Comparison of ENCODE assay signal across 19 cellular contexts in the genomic region with DNA sequence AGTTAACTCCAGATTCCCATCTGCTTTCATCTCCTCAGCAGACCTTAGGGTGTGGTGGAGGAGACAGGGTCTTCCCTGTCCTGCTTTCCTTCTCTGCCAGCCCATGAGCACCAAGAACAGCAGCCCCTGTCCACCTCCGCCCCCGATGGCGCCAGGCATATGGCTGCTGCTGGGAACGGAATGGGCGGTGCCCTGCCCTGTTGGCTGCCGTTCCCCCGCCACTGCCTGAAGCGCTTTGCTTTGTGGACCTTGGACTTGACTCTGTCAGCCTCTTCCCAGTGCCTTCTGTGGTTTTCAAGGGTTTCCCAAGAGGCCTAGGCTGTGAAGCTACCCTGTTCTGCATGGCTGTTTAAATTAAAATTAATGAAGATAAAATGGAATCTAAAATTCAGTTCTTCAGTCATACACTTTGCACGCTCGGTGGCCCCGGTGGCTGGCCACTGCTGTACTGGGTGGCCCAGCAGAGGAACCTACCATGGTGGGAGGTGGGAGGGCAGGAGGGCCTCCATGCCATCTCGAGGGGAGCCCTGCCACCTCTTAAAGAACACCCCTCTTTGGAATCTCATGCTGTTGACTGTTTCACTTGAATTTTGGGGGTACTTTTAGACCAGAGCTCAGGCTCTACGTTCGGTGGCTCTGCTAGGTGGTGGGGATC.
A peak's percentile ranks its signal among the peaks of the same experiment; 100 is the strongest.
DNase-seq lines count a peak whose midpoint lies in the region; ATAC-seq, FAIRE-seq and TF ChIP-seq lines count a peak whose summit lies in the region.
"Had no signal": no experiment of that assay in that cellular context is flagged by ENCODE, and none has a peak within 500 bp of the region (broad histone marks: within the 10 kb centered on the region; RNA-seq: fewer than 3 reads in every experiment).

No MANE protein-coding gene starts in this region.

- intact Hi-C loops in Calu3 (cut with micrococcal nuclease; ENCODE audit: unreplicated experiment) = no loop called here
- intact Hi-C loops in HepG2 (cut with micrococcal nuclease; ENCODE audit: unreplicated experiment) = no loop called here

- no peak overlapping the region for H3K4me3 Mint-ChIP-seq in Calu3 (ENCODE audit: low read depth, unreplicated experiment)
- H3K4me3 Mint-ChIP-seq in stimulated activated effector memory CD8-positive, alpha-beta T cell treated with anti-CD3 and anti-CD28 coated beads, Interleukin-12 subunit alpha, Interleukin-12 subunit beta, amount 100 ng/mL, for 72 hours = no peak overlapping the region
- H3K4me3 Mint-ChIP-seq: CD4-positive, alpha-beta memory T cell had no signal

- no peak overlapping the region for H2AFZ ChIP-seq in HepG2 (ENCODE audit: low read length)

- no peak for FAIRE-seq in HepG2 (lab: Jason Lieb, UNC)
- FAIRE-seq in HTR-8/SVneo (lab: Jason Lieb, UNC) = no peak
- FAIRE-seq: bronchial epithelial cell, K562 had no signal

- H3K79me2 ChIP-seq in HepG2 (ENCODE audit: insufficient read depth, low read length) = no peaks in the 10 kb centered on the region

- H3K4me1 Mint-ChIP-seq in Calu3 (ENCODE audit: low read depth, unreplicated experiment) = peaks cover 10% of the 10 kb centered on the region
- H3K4me1 Mint-ChIP-seq in stimulated activated effector memory CD8-positive, alpha-beta T cell treated with anti-CD3 and anti-CD28 coated beads, Interleukin-12 subunit alpha, Interleukin-12 subunit beta, amount 100 ng/mL, for 72 hours = peaks cover 15% of the 10 kb centered on the region

- TF ChIP-seq RAD21 in HepG2 (CRISPR knock-in tag; IDR thresholded peaks at IDR 0.05) = no peak

- no peaks in the 10 kb centered on the region for H4K20me1 ChIP-seq in HepG2 (ENCODE audit: insufficient read depth, low read length)

- H3K27me3 ChIP-seq in RWPE2 (ENCODE audit: insufficient read depth, poor library complexity, severe bottlenecking) = no peaks in the 10 kb centered on the region
- no peaks in the 10 kb centered on the region for H3K27me3 ChIP-seq in HepG2 (ENCODE audit: control insufficient read depth in 1 of 2, insufficient read depth in 2 of 2, low read length in 2 of 2)
- H3K27me3 ChIP-seq: uterus had no signal

- DNase-seq in Calu3 (peak; percentile 7), RWPE2 (ENCODE audit: low spot score) (peak; percentile 38), HepG2 (ENCODE audit: low spot score) (peak; percentile 21), putamen (ENCODE audit: low spot score) (no peak), HTR-8/SVneo (ENCODE audit: insufficient read length, low spot score) (no peak), iPS-NIHi11 (ENCODE audit: low spot score) (no peak)
- DNase-seq in stimulated activated effector memory CD8-positive, alpha-beta T cell treated with anti-CD3 and anti-CD28 coated beads, Interleukin-12 subunit alpha, Interleukin-12 subunit beta, amount 100 ng/mL, for 72 hours (ENCODE audit: low spot score in 2 of 2) = no peak
- DNase-seq: activated CD4-positive, alpha-beta T cell treated with anti-CD3 and anti-CD28 coated beads, Interleukin-2, amount 50 U/mL, for 48 hours; activated CD4-positive, CD25-positive, alpha-beta regulatory T cell; activated CD8-positive, alpha-beta memory T cell treated with anti-CD3 and anti-CD28 coated beads, Interleukin-2, amount 50 U/mL, for 48 hours; activated gamma-delta T cell treated with Interleukin-2 at 50 U/mL for 16 hours; CD4-positive, alpha-beta memory T cell; dermis blood vessel endothelial cell; H7; NCI-H187; T1000; uterus had no signal

- H3K4me1 ChIP-seq in RWPE2 (ENCODE audit: insufficient read depth, poor library complexity, severe bottlenecking) (peaks cover 4% of the 10 kb centered on the region), HepG2 (ENCODE audit: insufficient read depth, low read length) (no peaks in the 10 kb centered on the region)
- H3K4me1 ChIP-seq: uterus had no signal

- TF ChIP-seq EP300 in HepG2 (IDR thresholded peaks at IDR 0.05; ENCODE audit: low read depth in 2 of 2, low read length in 2 of 2) (no peak), HepG2 (CRISPR knock-in tag; IDR thresholded peaks at IDR 0.05; ENCODE audit: borderline replicate concordance) (no peak)

- H3K27ac Mint-ChIP-seq in Calu3 (ENCODE audit: unreplicated experiment) = no peak overlapping the region
- H3K27ac Mint-ChIP-seq in stimulated activated effector memory CD8-positive, alpha-beta T cell treated with anti-CD3 and anti-CD28 coated beads, Interleukin-12 subunit alpha, Interleukin-12 subunit beta, amount 100 ng/mL, for 72 hours = peak overlapping the region; percentile 60

- no peaks in the 10 kb centered on the region for H3K27me3 Mint-ChIP-seq in Calu3 (ENCODE audit: unreplicated experiment)
- H3K27me3 Mint-ChIP-seq: CD4-positive, alpha-beta memory T cell had no signal

- ATAC-seq in RWPE2 (ENCODE audit: low read depth) (no peak), HepG2 (0 out of 3 replicates have a peak, but pooled peaks have one; percentile 14)
- ATAC-seq in stimulated activated effector memory CD8-positive, alpha-beta T cell treated with anti-CD3 and anti-CD28 coated beads, Interleukin-12 subunit alpha, Interleukin-12 subunit beta, amount 100 ng/mL, for 72 hours = no peak
- ATAC-seq: K562 had no signal

- H3K36me3 ChIP-seq in RWPE2 (ENCODE audit: low read depth) = peaks cover 9% of the 10 kb centered on the region
- peaks cover 0 to 6% of the 10 kb centered on the region in 2 experiments; a peak in 2 of 5 replicates for H3K36me3 ChIP-seq in HepG2 (replicated peaks in 1 of 2; ENCODE audit: control insufficient read depth in 1 of 2, insufficient read depth in 2 of 2, low read length in 2 of 2)
- H3K36me3 ChIP-seq: uterus had no signal

- CTCF ChIA-PET in Calu3 (lab: Charles Lee) = no interaction called here
- CTCF ChIA-PET in HepG2 (lab: Yijun Ruan, JAX; ENCODE audit: low intra/inter-chr PET ratio, low total read pairs) = no interaction called here

- BruUV-seq in Calu3 (replicated peaks; lab: Mats Ljungman, UMichigan) (no TSS peak), HepG2 (replicated peaks; lab: Mats Ljungman, UMichigan) (no TSS peak)

- no peak overlapping the region for H3K9ac ChIP-seq in HepG2 (ENCODE audit: insufficient read depth, low read depth, low read length)

- H3K27ac ChIP-seq in RWPE2 (ENCODE audit: poor library complexity, severe bottlenecking) (no peak overlapping the region), HepG2 (ENCODE audit: extremely low read length, insufficient read depth, low read length) (no peak overlapping the region)
- H3K27ac ChIP-seq: uterus had no signal

- WGBS in HepG2 (ENCODE audit: low lambda C conversion rate) = 88% methylated on average over 13 of the region's 14 CpGs

- no peak overlapping the region for H3K4me2 ChIP-seq in HepG2 (ENCODE audit: low read depth, low read length)

- H3K36me3 Mint-ChIP-seq in Calu3 (ENCODE audit: insufficient read depth, unreplicated experiment) = no peaks in the 10 kb centered on the region
- no peaks in the 10 kb centered on the region for H3K36me3 Mint-ChIP-seq in stimulated activated effector memory CD8-positive, alpha-beta T cell treated with anti-CD3 and anti-CD28 coated beads, Interleukin-12 subunit alpha, Interleukin-12 subunit beta, amount 100 ng/mL, for 72 hours

- TF ChIP-seq CTCF in Calu3 (IDR thresholded peaks at IDR 0.05; ENCODE audit: unreplicated experiment) (no peak), RWPE2 (IDR thresholded peaks at IDR 0.05; ENCODE audit: poor library complexity, severe bottlenecking) (no peak), HepG2 (CRISPR knock-in tag; IDR thresholded peaks at IDR 0.05) (no peak)

- POLR2A ChIA-PET in HepG2 (lab: Yijun Ruan, JAX) = no interaction called here

- in situ Hi-C loops in HepG2 (cut with HindIII; ENCODE audit: extremely low pct_ligation_motif_present, low pct_unique_long_range_greater_than_20kb) = no loop called here

- H3K9me3 ChIP-seq in RWPE2 (ENCODE audit: severe bottlenecking) (peaks cover 3% of the 10 kb centered on the region), HepG2 (ENCODE audit: low read length) (peaks cover 11% of the 10 kb centered on the region; the same call in 1 of the 2 replicates)

- no peak for TF ChIP-seq POLR2A in HepG2 (IDR thresholded peaks at IDR 0.05; ENCODE audit: insufficient read depth in 1 of 2, low read depth in 2 of 2, low read length in 2 of 2)

- peaks cover 3% of the 10 kb centered on the region for H3K9me3 Mint-ChIP-seq in Calu3 (ENCODE audit: low read depth, unreplicated experiment)
- peaks cover 9% of the 10 kb centered on the region for H3K9me3 Mint-ChIP-seq in stimulated activated effector memory CD8-positive, alpha-beta T cell treated with anti-CD3 and anti-CD28 coated beads, Interleukin-12 subunit alpha, Interleukin-12 subunit beta, amount 100 ng/mL, for 72 hours

- no peak overlapping the region for H3K4me3 ChIP-seq in RWPE2 (ENCODE audit: severe bottlenecking)
- no peak overlapping the region for H3K4me3 ChIP-seq in HepG2 (replicated peaks in 1 of 3; ENCODE audit: insufficient read depth in 1 of 3, low read depth in 2 of 3, low read length in 3 of 3)
- H3K4me3 ChIP-seq: K562, uterus had no signal

TF ChIP-seq in HepG2, 621 proteins besides CTCF, POLR2A, EP300 and RAD21 (continues in another document):
- TF ChIP-seq, protein P1, sequence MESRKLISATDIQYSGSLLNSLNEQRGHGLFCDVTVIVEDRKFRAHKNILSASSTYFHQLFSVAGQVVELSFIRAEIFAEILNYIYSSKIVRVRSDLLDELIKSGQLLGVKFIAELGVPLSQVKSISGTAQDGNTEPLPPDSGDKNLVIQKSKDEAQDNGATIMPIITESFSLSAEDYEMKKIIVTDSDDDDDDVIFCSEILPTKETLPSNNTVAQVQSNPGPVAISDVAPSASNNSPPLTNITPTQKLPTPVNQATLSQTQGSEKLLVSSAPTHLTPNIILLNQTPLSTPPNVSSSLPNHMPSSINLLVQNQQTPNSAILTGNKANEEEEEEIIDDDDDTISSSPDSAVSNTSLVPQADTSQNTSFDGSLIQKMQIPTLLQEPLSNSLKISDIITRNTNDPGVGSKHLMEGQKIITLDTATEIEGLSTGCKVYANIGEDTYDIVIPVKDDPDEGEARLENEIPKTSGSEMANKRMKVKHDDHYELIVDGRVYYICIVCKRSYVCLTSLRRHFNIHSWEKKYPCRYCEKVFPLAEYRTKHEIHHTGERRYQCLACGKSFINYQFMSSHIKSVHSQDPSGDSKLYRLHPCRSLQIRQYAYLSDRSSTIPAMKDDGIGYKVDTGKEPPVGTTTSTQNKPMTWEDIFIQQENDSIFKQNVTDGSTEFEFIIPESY (CRISPR knock-in tag; IDR thresholded peaks at IDR 0.05) = peak; percentile 99
- TF ChIP-seq ZNF34 (CRISPR knock-in tag; IDR thresholded peaks at IDR 0.05; ENCODE audit: borderline replicate concordance) = no peak

Comparison
In these comparisons a context has a peak if more than half of its experiments do, and no peak if none do; other contexts are left out.
1. DNase-seq: peak in Calu3 (single experiment), RWPE2 (single experiment) and HepG2 (single experiment); none in stimulated activated effector memory CD8-positive, alpha-beta T cell treated with anti-CD3 and anti-CD28 coated beads, Interleukin-12 subunit alpha, Interleukin-12 subunit beta, amount 100 ng/mL, for 72 hours (0 of 2), putamen (single experiment), HTR-8/SVneo (single experiment) and iPS-NIHi11 (single experiment).